Comparison of ENCODE assay signal across 8 cellular contexts in genomic region chr5:95555553-95555952, GRCh38. TPM values are rescaled to one million over a fixed set of nuclear protein-coding genes. Genes with fewer than 3 reads are reported as not detected.
DNase-seq lines count a peak whose midpoint lies in the region; ATAC-seq and TF ChIP-seq lines count a peak whose summit lies in the region.

No MANE protein-coding gene starts in this region.

- H3K4me1 ChIP-seq in DND-41 (ENCODE audit: insufficient read depth, low read length) (peaks cover 48% of the 10 kb centered on the region), esophagus squamous epithelium (peaks cover 8 to 45% (median 12%) of the 10 kb centered on the region in 3 donors), osteoblast (ENCODE audit: insufficient read depth, low read length) (peaks cover 22% of the 10 kb centered on the region)

- H3K4me3 ChIP-seq in DND-41 (ENCODE audit: low read depth in 1 of 2, low read length in 2 of 2), result peak overlapping the region; percentile 67 to 93
- peak overlapping the region; percentile 63 to 94 (median 77) for H3K4me3 ChIP-seq in esophagus squamous epithelium
- H3K4me3 ChIP-seq in osteoblast (ENCODE audit: insufficient read depth, low read length), result peak overlapping the region; percentile 93

- H3K4me2 ChIP-seq in DND-41 (ENCODE audit: insufficient read depth, low read length), result peak overlapping the region; percentile 94
- peak overlapping the region; percentile 82 for H3K4me2 ChIP-seq in osteoblast (ENCODE audit: insufficient read depth, low read length)

- WGBS in esophagus squamous epithelium, 2 donors, result 0% methylated on average over 9 of the region's 9 CpGs

- 0 out of 2 replicates have a peak, but pooled peaks cover 11% of the 10 kb centered on the region for H3K36me3 ChIP-seq in DND-41 (ENCODE audit: insufficient read depth, low read length)
- H3K36me3 ChIP-seq in esophagus squamous epithelium, result peaks cover 0 to 12% (median 0%) of the 10 kb centered on the region in 3 donors
- H3K36me3 ChIP-seq in osteoblast (ENCODE audit: insufficient read depth, low read length), result peaks cover 8% of the 10 kb centered on the region

- no peak for ATAC-seq in DND-41 (ENCODE audit: insufficient read depth, low read depth)
- ATAC-seq in GM18909 (IDR thresholded peaks at IDR 0.05; ENCODE audit: poor library complexity, unreplicated experiment), result no peak
- ATAC-seq in HG03571 (IDR thresholded peaks at IDR 0.05; ENCODE audit: unreplicated experiment), result no peak
- ATAC-seq in HG03039 (IDR thresholded peaks at IDR 0.05; ENCODE audit: unreplicated experiment), result no peak

- peak overlapping the region; percentile 82 for H2AFZ ChIP-seq in DND-41 (ENCODE audit: low read depth, low read length)
- peak overlapping the region; percentile 97 for H2AFZ ChIP-seq in osteoblast (ENCODE audit: low read length)

- POLR2A ChIA-PET in RWPE1 (lab: Yijun Ruan, JAX; ENCODE audit: low non-redundant PET), result no interaction called here

- H3K79me2 ChIP-seq in DND-41 (ENCODE audit: insufficient read depth, low read length), result peaks cover 56% of the 10 kb centered on the region
- peaks cover 68% of the 10 kb centered on the region for H3K79me2 ChIP-seq in osteoblast (ENCODE audit: insufficient read depth, low read length)

- H3K9me3 ChIP-seq in DND-41 (ENCODE audit: insufficient read depth, low read length, severe bottlenecking) (no peaks in the 10 kb centered on the region), esophagus squamous epithelium (no peaks in the 10 kb centered on the region), osteoblast (ENCODE audit: low read depth, low read length) (no peaks in the 10 kb centered on the region)

- H4K20me1 ChIP-seq in DND-41 (ENCODE audit: insufficient read depth, low read length) (peaks cover 3% of the 10 kb centered on the region; the same call in 1 of the 2 replicates), osteoblast (ENCODE audit: insufficient read depth, low read length) (no peaks in the 10 kb centered on the region)

- no peak for TF ChIP-seq POLR2A in esophagus squamous epithelium (IDR thresholded peaks at IDR 0.05)

- DNase-seq in DND-41, result no peak
- DNase-seq in RWPE1 (ENCODE audit: low spot score), result no peak
- DNase-seq in esophagus squamous epithelium (lab: John Stamatoyannopoulos, UW), result no peak
- peak; percentile 44 for DNase-seq in osteoblast (ENCODE audit: insufficient read length, low spot score, missing footprints)
- DNase-seq in activated CD4-positive, alpha-beta T cell treated with anti-CD3 and anti-CD28 coated beads for 4 hours, result no peak

- no peaks in the 10 kb centered on the region for H3K27me3 ChIP-seq in DND-41 (ENCODE audit: insufficient read depth, low read length, poor library complexity)
- H3K27me3 ChIP-seq in esophagus squamous epithelium, result no peaks in the 10 kb centered on the region
- H3K27me3 ChIP-seq in osteoblast (ENCODE audit: insufficient read depth, low read length), result no peaks in the 10 kb centered on the region

- TF ChIP-seq CTCF in DND-41 (IDR thresholded peaks at IDR 0.05; ENCODE audit: borderline replicate concordance, extremely low read depth, low read length, poor library complexity, severe bottlenecking) (no peak), RWPE1 (conservative IDR thresholded peaks at IDR 0.05; ENCODE audit: low read depth) (no peak), esophagus squamous epithelium (IDR thresholded peaks at IDR 0.05) (no peak), osteoblast (IDR thresholded peaks at IDR 0.05; ENCODE audit: extremely low read depth, low read depth, low read length) (no peak)

- intact Hi-C loops in esophagus squamous epithelium (cut with DNase I), result no loop called here

- H3K27ac ChIP-seq in DND-41 (ENCODE audit: low read length) (peak overlapping the region; percentile 71), RWPE1 (peak overlapping the region; percentile 94), esophagus squamous epithelium (peak overlapping the region; percentile 84 to 95 (median 92)), osteoblast (ENCODE audit: low read depth, low read length) (peak overlapping the region; percentile 88)

- peak overlapping the region; percentile 63 for H3K9ac ChIP-seq in DND-41 (ENCODE audit: low read depth, low read length)

- CTCF ChIA-PET in RWPE1 (lab: Yijun Ruan, JAX), result interaction anchor here (0.7 to 1.6 kb wide), 4 partner anchors 59 to 222 kb away, joined by 3 to 6 read pairs (median 4); no protein-coding TSS in a partner anchor

RNA-seq across cellular contexts. Expression of gene ARSK, which starts 0.7 kb away (rescaled TPM):
- 1 to 10 TPM; 2.0 to 4.9 (median 3.6) TPM for total RNA-seq in esophagus squamous epithelium
- 10.5 and 13.0 TPM in 2 replicates for total RNA-seq in osteoblast

RNA-seq across cellular contexts. Expression of gene SKIC3, which starts 0.8 kb away (rescaled TPM):
- total RNA-seq in esophagus squamous epithelium, result 10 to 100 TPM; 27.0 to 71.3 (median 41.6) TPM
- 177 and 195 TPM in 2 replicates for total RNA-seq in osteoblast
